ENCODE assay signal across 2 cellular contexts in genomic region chr9:137814436-137814835, GRCh38.
TF ChIP-seq lines count a peak whose summit lies in the region.

No MANE protein-coding gene starts in this region.

TF ChIP-seq in GM12878, 131 proteins besides CTCF, POLR2A, EP300 and RAD21:
- no peak for TF ChIP-seq HCFC1 (IDR thresholded peaks at IDR 0.05; ENCODE audit: low read length)
- no peak for TF ChIP-seq WRNIP1 (IDR thresholded peaks at IDR 0.05; ENCODE audit: borderline replicate concordance, low read depth, low read length)
- no peak for TF ChIP-seq LARP7 (IDR thresholded peaks at IDR 0.05)
- TF ChIP-seq ZNF274 (IDR thresholded peaks at IDR 0.05; ENCODE audit: insufficient read depth, insufficient read length), result no peak
- TF ChIP-seq KAT2A (conservative IDR thresholded peaks at IDR 0.05; ENCODE audit: control insufficient read depth, low read depth, low read length), result no peak
- TF ChIP-seq, protein P1, sequence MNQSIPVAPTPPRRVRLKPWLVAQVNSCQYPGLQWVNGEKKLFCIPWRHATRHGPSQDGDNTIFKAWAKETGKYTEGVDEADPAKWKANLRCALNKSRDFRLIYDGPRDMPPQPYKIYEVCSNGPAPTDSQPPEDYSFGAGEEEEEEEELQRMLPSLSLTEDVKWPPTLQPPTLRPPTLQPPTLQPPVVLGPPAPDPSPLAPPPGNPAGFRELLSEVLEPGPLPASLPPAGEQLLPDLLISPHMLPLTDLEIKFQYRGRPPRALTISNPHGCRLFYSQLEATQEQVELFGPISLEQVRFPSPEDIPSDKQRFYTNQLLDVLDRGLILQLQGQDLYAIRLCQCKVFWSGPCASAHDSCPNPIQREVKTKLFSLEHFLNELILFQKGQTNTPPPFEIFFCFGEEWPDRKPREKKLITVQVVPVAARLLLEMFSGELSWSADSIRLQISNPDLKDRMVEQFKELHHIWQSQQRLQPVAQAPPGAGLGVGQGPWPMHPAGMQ (IDR thresholded peaks at IDR 0.05; ENCODE audit: borderline replicate concordance), result no peak
- no peak for TF ChIP-seq ZNF622 (IDR thresholded peaks at IDR 0.05)
- TF ChIP-seq STAT3 (IDR thresholded peaks at IDR 0.05; ENCODE audit: low read depth, low read length), result no peak
- no peak for TF ChIP-seq FOXK2 (IDR thresholded peaks at IDR 0.05)

TF ChIP-seq in HEK293T, 16 proteins besides CTCF, POLR2A, EP300 and RAD21:
- no peak for TF ChIP-seq FOXM1 (IDR thresholded peaks at IDR 0.05; ENCODE audit: borderline replicate concordance)
- TF ChIP-seq FOXK2 (IDR thresholded peaks at IDR 0.05), result no peak
- TF ChIP-seq TARDBP (IDR thresholded peaks at IDR 0.05), result no peak
- no peak for TF ChIP-seq SUZ12 (IDR thresholded peaks at IDR 0.05)
- no peak for TF ChIP-seq CTBP1 (IDR thresholded peaks at IDR 0.05; ENCODE audit: borderline replicate concordance)
- TF ChIP-seq, protein P2, sequence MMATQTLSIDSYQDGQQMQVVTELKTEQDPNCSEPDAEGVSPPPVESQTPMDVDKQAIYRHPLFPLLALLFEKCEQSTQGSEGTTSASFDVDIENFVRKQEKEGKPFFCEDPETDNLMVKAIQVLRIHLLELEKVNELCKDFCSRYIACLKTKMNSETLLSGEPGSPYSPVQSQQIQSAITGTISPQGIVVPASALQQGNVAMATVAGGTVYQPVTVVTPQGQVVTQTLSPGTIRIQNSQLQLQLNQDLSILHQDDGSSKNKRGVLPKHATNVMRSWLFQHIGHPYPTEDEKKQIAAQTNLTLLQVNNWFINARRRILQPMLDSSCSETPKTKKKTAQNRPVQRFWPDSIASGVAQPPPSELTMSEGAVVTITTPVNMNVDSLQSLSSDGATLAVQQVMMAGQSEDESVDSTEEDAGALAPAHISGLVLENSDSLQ (IDR thresholded peaks at IDR 0.05), result no peak
- no peak for TF ChIP-seq NFRKB (IDR thresholded peaks at IDR 0.05)
- TF ChIP-seq ZNF384 (IDR thresholded peaks at IDR 0.05), result no peak
- TF ChIP-seq HDGF (IDR thresholded peaks at IDR 0.05; ENCODE audit: borderline replicate concordance), result no peak
- TF ChIP-seq ELF4 (IDR thresholded peaks at IDR 0.05), result no peak
- no peak for TF ChIP-seq BHLHE40 (IDR thresholded peaks at IDR 0.05; ENCODE audit: borderline replicate concordance)
- no peak for TF ChIP-seq L3MBTL2 (conservative IDR thresholded peaks at IDR 0.05)
